ENCODE assay signal across 31 cellular contexts in the genomic region with DNA sequence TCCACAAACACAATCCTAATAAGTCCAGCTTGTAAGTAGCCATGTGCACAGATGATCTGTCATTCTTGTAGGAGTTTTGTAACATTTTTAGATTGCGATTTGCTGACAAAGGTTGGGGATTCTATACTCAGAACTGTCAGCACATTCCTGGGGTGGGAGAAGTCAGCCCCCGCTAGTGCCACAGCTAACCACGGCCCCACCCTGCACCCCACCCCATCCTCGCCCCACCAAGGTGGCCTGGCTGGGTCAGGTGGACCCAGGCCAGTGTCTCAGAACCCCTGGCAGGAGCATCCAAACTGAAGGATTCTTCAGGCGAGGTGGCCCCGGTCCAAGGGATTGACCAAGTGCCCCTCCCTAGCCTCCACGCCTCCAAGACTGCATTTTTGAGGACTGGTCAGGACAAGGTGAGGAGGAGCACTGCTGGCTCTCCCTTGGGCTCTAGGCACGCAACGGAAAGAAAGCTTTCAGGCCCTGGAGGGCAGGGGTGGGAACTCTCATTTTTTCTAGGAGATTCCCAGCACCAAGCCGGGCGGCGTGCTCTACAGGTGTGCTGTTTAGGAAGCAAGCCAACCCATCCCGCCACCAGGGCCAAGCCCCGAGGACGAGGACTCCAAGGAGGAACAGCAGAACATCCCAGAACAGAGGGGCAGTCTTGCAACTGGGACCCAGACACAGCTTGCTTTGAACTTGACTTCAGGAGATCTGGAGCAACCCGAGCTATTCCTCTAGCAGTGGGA.
"Had no signal": no experiment of that assay in that cellular context is flagged by ENCODE, and none has a peak within 500 bp of the region (broad histone marks: within the 10 kb centered on the region; RNA-seq: fewer than 3 reads in every experiment).

No MANE protein-coding gene starts in this region.

- H3K4me1 Mint-ChIP-seq: activated CD4-positive, alpha-beta memory T cell treated with anti-CD3 and anti-CD28 coated beads, Interleukin-2, amount 10 ng/mL, durations not matched to agents 7 days and 5 days; activated naive CD8-positive, alpha-beta T cell treated with anti-CD3 and anti-CD28 coated beads, Interleukin-2, amount 10 ng/mL, durations not matched to agents 7 days and 5 days; natural killer cell had no signal

- H3K9me3 Mint-ChIP-seq: activated CD4-positive, alpha-beta memory T cell treated with anti-CD3 and anti-CD28 coated beads, Interleukin-2, amount 10 ng/mL, durations not matched to agents 7 days and 5 days; activated naive CD4-positive, alpha-beta T cell treated with anti-CD3 and anti-CD28 coated beads, Interleukin-2, amount 10 ng/mL, durations not matched to agents 7 days and 5 days; activated T-cell treated with anti-CD3 and anti-CD28 coated beads, Interleukin-2, amount 50 U/mL, for 24 hours; effector memory CD8-positive, alpha-beta T cell; natural killer cell; T-helper 1 cell treated with Interleukin-12 subunit alpha and Interleukin-12 subunit beta and Interleukin-4 antibody, amounts not matched to agents 30 μg/mL and 1 μg/mL, for 36 hours had no signal

- ATAC-seq: activated CD4-positive, CD25-positive, alpha-beta regulatory T cell treated with anti-CD3 and anti-CD28 coated beads, Interleukin-2, amount 50 U/mL, for 24 hours; effector memory CD8-positive, alpha-beta T cell; gastroesophageal sphincter; left colon; natural killer cell; right cardiac atrium had no signal

- H3K9me3 ChIP-seq: ascending aorta, esophagus squamous epithelium, gastroesophageal sphincter, thoracic aorta, upper lobe of left lung had no signal

- H3K27me3 ChIP-seq: ascending aorta, esophagus squamous epithelium, gastroesophageal sphincter, hepatocyte, neural progenitor cell, upper lobe of left lung had no signal

- H3K4me3 Mint-ChIP-seq: activated CD4-positive, alpha-beta memory T cell treated with anti-CD3 and anti-CD28 coated beads, Interleukin-2, amount 10 ng/mL, durations not matched to agents 7 days and 5 days; activated naive CD4-positive, alpha-beta T cell treated with anti-CD3 and anti-CD28 coated beads, Interleukin-2, amount 10 ng/mL, durations not matched to agents 7 days and 5 days; activated naive CD8-positive, alpha-beta T cell treated with anti-CD3 and anti-CD28 coated beads, Interleukin-2, amount 10 ng/mL, durations not matched to agents 7 days and 5 days; activated T-cell treated with anti-CD3 and anti-CD28 coated beads, Interleukin-2, amount 50 U/mL, for 24 hours; brain; effector memory CD8-positive, alpha-beta T cell; natural killer cell; neural progenitor cell; stimulated activated naive CD8-positive, alpha-beta T cell treated with anti-CD3 and anti-CD28 coated beads, Interleukin-15, Interleukin-2, amounts not matched to agents 100 ng/mL and 50 ng/mL, for 24 hours; T-helper 1 cell treated with Interleukin-12 subunit alpha and Interleukin-12 subunit beta and Interleukin-4 antibody, amounts not matched to agents 30 μg/mL and 1 μg/mL, for 36 hours had no signal

- H3K27ac Mint-ChIP-seq: activated CD4-positive, alpha-beta memory T cell treated with anti-CD3 and anti-CD28 coated beads, Interleukin-2, amount 10 ng/mL, durations not matched to agents 7 days and 5 days; activated naive CD4-positive, alpha-beta T cell treated with anti-CD3 and anti-CD28 coated beads, Interleukin-2, amount 10 ng/mL, durations not matched to agents 7 days and 5 days; activated naive CD8-positive, alpha-beta T cell treated with anti-CD3 and anti-CD28 coated beads, Interleukin-2, amount 10 ng/mL, durations not matched to agents 7 days and 5 days; activated T-cell treated with anti-CD3 and anti-CD28 coated beads, Interleukin-2, amount 50 U/mL, for 24 hours; brain; natural killer cell; neural progenitor cell; stimulated activated naive CD8-positive, alpha-beta T cell treated with anti-CD3 and anti-CD28 coated beads, Interleukin-15, Interleukin-2, amounts not matched to agents 100 ng/mL and 50 ng/mL, for 24 hours; T-helper 1 cell treated with Interleukin-12 subunit alpha and Interleukin-12 subunit beta and Interleukin-4 antibody, amounts not matched to agents 30 μg/mL and 1 μg/mL, for 36 hours had no signal

- H3K4me1 ChIP-seq: ascending aorta, gastroesophageal sphincter, upper lobe of left lung had no signal

- H3K27me3 Mint-ChIP-seq: activated CD4-positive, alpha-beta memory T cell treated with anti-CD3 and anti-CD28 coated beads, Interleukin-2, amount 10 ng/mL, durations not matched to agents 7 days and 5 days; activated naive CD4-positive, alpha-beta T cell treated with anti-CD3 and anti-CD28 coated beads, Interleukin-2, amount 10 ng/mL, durations not matched to agents 7 days and 5 days; activated naive CD8-positive, alpha-beta T cell treated with anti-CD3 and anti-CD28 coated beads, Interleukin-2, amount 10 ng/mL, durations not matched to agents 7 days and 5 days; activated T-cell treated with anti-CD3 and anti-CD28 coated beads, Interleukin-2, amount 50 U/mL, for 24 hours; effector memory CD8-positive, alpha-beta T cell; stimulated activated naive CD8-positive, alpha-beta T cell treated with anti-CD3 and anti-CD28 coated beads, Interleukin-15, Interleukin-2, amounts not matched to agents 100 ng/mL and 50 ng/mL, for 24 hours had no signal

- H3K36me3 ChIP-seq: ascending aorta, esophagus squamous epithelium, gastroesophageal sphincter, neural progenitor cell, thoracic aorta, upper lobe of left lung, WERI-Rb-1 had no signal

- H3K36me3 Mint-ChIP-seq: activated naive CD4-positive, alpha-beta T cell treated with anti-CD3 and anti-CD28 coated beads, Interleukin-2, amount 10 ng/mL, durations not matched to agents 7 days and 5 days; activated naive CD8-positive, alpha-beta T cell treated with anti-CD3 and anti-CD28 coated beads, Interleukin-2, amount 10 ng/mL, durations not matched to agents 7 days and 5 days; brain; natural killer cell; neural progenitor cell had no signal

- H3K27ac ChIP-seq: ascending aorta, esophagus squamous epithelium, gastroesophageal sphincter, hepatocyte, neural progenitor cell, thoracic aorta, upper lobe of left lung, WERI-Rb-1 had no signal

- H3K4me3 ChIP-seq: ascending aorta, esophagus squamous epithelium, gastroesophageal sphincter, hepatocyte, neural progenitor cell, thoracic aorta, upper lobe of left lung had no signal

- DNase-seq: activated CD4-positive, alpha-beta memory T cell treated with anti-CD3 and anti-CD28 coated beads, Interleukin-2, amount 10 ng/mL, durations not matched to agents 7 days and 5 days; activated CD4-positive, alpha-beta T cell treated with anti-CD3 and anti-CD28 coated beads for 48 hours; activated CD8-positive, alpha-beta memory T cell treated with anti-CD3 and anti-CD28 coated beads, Interleukin-2, amount 50 U/mL, for 48 hours; activated gamma-delta T cell; activated naive CD4-positive, alpha-beta T cell treated with anti-CD3 and anti-CD28 coated beads, Interleukin-2, amount 10 ng/mL, durations not matched to agents 7 days and 5 days; activated naive CD8-positive, alpha-beta T cell treated with anti-CD3 and anti-CD28 coated beads, Interleukin-2, amount 10 ng/mL, durations not matched to agents 7 days and 5 days; activated T-cell treated with anti-CD3 and anti-CD28 coated beads, Interleukin-2, amount 50 U/mL, for 24 hours; caudate nucleus; cortex of kidney; effector memory CD8-positive, alpha-beta T cell; esophagus squamous epithelium; kidney; left colon; mesenchymal stem cell; natural killer cell; right cardiac atrium; stimulated activated CD4-positive, alpha-beta T cell treated with anti-CD3 and anti-CD28 coated beads, Interleukin-12 subunit alpha, Interleukin-12 subunit beta, amount 100 ng/mL, for 4 hours; stimulated activated CD4-positive, alpha-beta T cell treated with anti-CD3 and anti-CD28 coated beads, Interleukin-4, amount 100 ng/mL, for 1 hour; SW 1271; T1000; WERI-Rb-1 had no signal
